ENCODE assay signal across 1 cellular context in genomic region chr6:82257088-82257774, GRCh38.
TF ChIP-seq lines count a peak whose summit lies in the region.

No MANE protein-coding gene starts in this region.

TF ChIP-seq in GM23338, 12 proteins besides CTCF, POLR2A, EP300 and RAD21 (continued from another document):
- TF ChIP-seq ZNF462 (CRISPR knock-in tag; IDR thresholded peaks at IDR 0.05) (no peak), ZNF114 (CRISPR knock-in tag; IDR thresholded peaks at IDR 0.05) (no peak), JUNB (IDR thresholded peaks at IDR 0.05; ENCODE audit: unreplicated experiment) (no peak), NANOG (IDR thresholded peaks at IDR 0.05; ENCODE audit: borderline replicate concordance) (no peak), ZNF331 (CRISPR knock-in tag; IDR thresholded peaks at IDR 0.05; ENCODE audit: low read depth) (no peak), CREB1 (CRISPR knock-in tag; IDR thresholded peaks at IDR 0.05; ENCODE audit: low read depth) (no peak), STAT1 (IDR thresholded peaks at IDR 0.05; ENCODE audit: unreplicated experiment) (no peak), ETS1 (IDR thresholded peaks at IDR 0.05) (no peak), EZH2 (IDR thresholded peaks at IDR 0.05; ENCODE audit: low read depth, unreplicated experiment) (no peak)
